ENCODE assay signal across 16 cellular contexts in the genomic region with DNA sequence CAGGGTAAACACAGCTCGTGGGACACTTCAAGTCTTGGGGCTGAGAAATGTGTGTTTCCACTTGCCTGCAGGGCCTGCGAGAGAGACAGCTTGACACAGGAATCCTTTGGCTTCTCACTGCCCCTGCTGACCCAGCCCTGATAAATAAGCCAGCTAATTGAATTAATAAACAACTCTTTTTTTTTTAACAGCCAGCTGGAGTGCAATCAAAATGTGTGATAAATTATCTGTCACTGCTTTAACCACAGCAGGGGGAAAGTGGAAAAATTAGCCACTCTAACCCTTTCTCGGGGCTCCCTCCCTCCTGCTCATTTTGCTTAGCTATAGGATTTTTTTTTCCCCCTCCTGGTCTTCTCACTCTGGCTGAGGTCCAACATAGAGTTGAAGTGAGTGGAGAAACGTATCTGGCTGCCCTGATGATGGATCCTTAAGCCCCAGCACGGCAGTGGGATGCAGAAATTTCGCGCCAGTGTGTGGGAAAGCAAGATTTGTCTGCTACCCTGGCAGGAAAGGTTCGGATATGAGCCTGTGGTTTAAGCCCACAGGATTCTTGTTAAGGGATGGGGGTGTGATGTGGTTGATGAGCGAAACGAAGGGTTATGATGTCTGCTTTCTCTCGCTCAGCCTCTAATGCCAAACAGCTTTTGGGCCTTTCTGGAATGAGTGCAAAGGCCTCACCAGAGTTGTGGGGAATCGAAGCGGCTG.
A peak's percentile ranks its signal among the peaks of the same experiment; 100 is the strongest.
DNase-seq lines count a peak whose midpoint lies in the region; ATAC-seq and TF ChIP-seq lines count a peak whose summit lies in the region.
"Had no signal": no experiment of that assay in that cellular context is flagged by ENCODE, and none has a peak within 500 bp of the region (broad histone marks: within the 10 kb centered on the region; RNA-seq: fewer than 3 reads in every experiment).

No MANE protein-coding gene starts in this region.

- H3K4me1 ChIP-seq in osteoblast (ENCODE audit: insufficient read depth, low read length) = peaks cover 2% of the 10 kb centered on the region
- H3K4me1 ChIP-seq: SJSA1 had no signal

- POLR2A ChIA-PET in CD4-positive, alpha-beta T cell (lab: Charles Lee) = no interaction called here

- H3K27ac ChIP-seq in osteoblast (ENCODE audit: low read depth, low read length) = peak overlapping the region; percentile 24
- H3K27ac ChIP-seq in CD4-positive, alpha-beta T cell (ENCODE audit: low read depth, low read length) = no peak overlapping the region
- H3K27ac ChIP-seq: SJSA1 had no signal

- no peak for ATAC-seq in HG03354 (IDR thresholded peaks at IDR 0.05; ENCODE audit: poor library complexity, severe bottlenecking, unreplicated experiment)
- no peak for ATAC-seq in CD4-positive, alpha-beta T cell (ENCODE audit: poor library complexity)

- no peaks in the 10 kb centered on the region for H3K36me3 ChIP-seq in osteoblast (ENCODE audit: insufficient read depth, low read length)
- H3K36me3 ChIP-seq: SJSA1, transverse colon had no signal

- DNase-seq in DMS 273 treated with DMSO at 0.1 percent for 48 hours (lab: John Stamatoyannopoulos, UW) = peak; percentile 64
- peak; percentile 70 for DNase-seq in NCI-H146 (lab: John Stamatoyannopoulos, UW)
- peak; percentile 68 for DNase-seq in astrocyte of the spinal cord (ENCODE audit: low read depth, low spot score)
- DNase-seq in osteoblast (ENCODE audit: insufficient read length, low spot score, missing footprints) = no peak
- DNase-seq in CD4-positive, alpha-beta T cell = no peak
- DNase-seq in NCI-H2107 (lab: John Stamatoyannopoulos, UW) = no peak
- no peak for DNase-seq in NCI-H774 (lab: John Stamatoyannopoulos, UW)
- DNase-seq: activated CD4-positive, alpha-beta T cell treated with anti-CD3 and anti-CD28 coated beads for 1 hour; activated effector memory CD4-positive, alpha-beta T cell treated with Interleukin-2 at 50 U/mL for 16 hours; cortex of kidney; head of caudate nucleus; NCI-H2029; transverse colon had no signal

- peak overlapping the region; percentile 11 for H2AFZ ChIP-seq in osteoblast (ENCODE audit: low read length)

- H3K36me3 Mint-ChIP-seq in CD4-positive, alpha-beta T cell (ENCODE audit: low read depth) = no peaks in the 10 kb centered on the region

- no peaks in the 10 kb centered on the region for H3K9me3 Mint-ChIP-seq in CD4-positive, alpha-beta T cell

- H3K4me1 Mint-ChIP-seq in CD4-positive, alpha-beta T cell (ENCODE audit: low read depth) = no peaks in the 10 kb centered on the region

- in situ Hi-C loops in astrocyte of the spinal cord (cut with HindIII; ENCODE audit: low sequenced_read_pairs) = no loop called here

- no peak overlapping the region for H3K4me2 ChIP-seq in osteoblast (ENCODE audit: insufficient read depth, low read length)

- H3K27me3 Mint-ChIP-seq in CD4-positive, alpha-beta T cell = peaks cover 11% of the 10 kb centered on the region

- no peak overlapping the region for H3K4me3 ChIP-seq in astrocyte of the spinal cord (ENCODE audit: low read depth, low read length)
- no peak overlapping the region for H3K4me3 ChIP-seq in osteoblast (ENCODE audit: insufficient read depth, low read length)
- H3K4me3 ChIP-seq: lung, SJSA1, transverse colon had no signal

- H4K20me1 ChIP-seq in osteoblast (ENCODE audit: insufficient read depth, low read length) = no peaks in the 10 kb centered on the region

- no peaks in the 10 kb centered on the region for H3K27me3 ChIP-seq in osteoblast (ENCODE audit: insufficient read depth, low read length)
- H3K27me3 ChIP-seq in CD4-positive, alpha-beta T cell (ENCODE audit: control insufficient read depth, insufficient read depth, low read length) = no peaks in the 10 kb centered on the region
- H3K27me3 ChIP-seq: SJSA1, transverse colon had no signal

- intact Hi-C loops in CD4-positive, alpha-beta T cell (cut with DNase I, micrococcal nuclease) = no loop called here

- H3K27ac Mint-ChIP-seq in CD4-positive, alpha-beta T cell = no peak overlapping the region

- H3K9me3 ChIP-seq in osteoblast (ENCODE audit: low read depth, low read length) = no peaks in the 10 kb centered on the region
- H3K9me3 ChIP-seq in CD4-positive, alpha-beta T cell (ENCODE audit: control insufficient read depth, low read length) = no peaks in the 10 kb centered on the region
- H3K9me3 ChIP-seq: SJSA1, transverse colon had no signal

- no peaks in the 10 kb centered on the region for H3K79me2 ChIP-seq in osteoblast (ENCODE audit: insufficient read depth, low read length)

- no peak overlapping the region for H3K4me3 Mint-ChIP-seq in CD4-positive, alpha-beta T cell

- CTCF ChIA-PET in CD4-positive, alpha-beta T cell (lab: Charles Lee) = no interaction called here

- no peak for TF ChIP-seq CTCF in astrocyte of the spinal cord (IDR thresholded peaks at IDR 0.05; ENCODE audit: low read depth, low read length)
- no peak for TF ChIP-seq CTCF in osteoblast (IDR thresholded peaks at IDR 0.05; ENCODE audit: extremely low read depth, low read depth, low read length)
- no peak for TF ChIP-seq CTCF in CD4-positive, alpha-beta T cell (IDR thresholded peaks at IDR 0.05)

Comparison
In these comparisons a context has a peak if more than half of its experiments do, and no peak if none do; other contexts are left out.
1. DNase-seq: peak in DMS 273 treated with DMSO at 0.1 percent for 48 hours (single experiment), NCI-H146 (single experiment) and astrocyte of the spinal cord (single experiment); none in osteoblast (single experiment), CD4-positive, alpha-beta T cell (0 of 10), NCI-H2107 (single experiment) and NCI-H774 (single experiment).